ENCODE assay signal across 1 cellular context in genomic region chr22:20965104-20965887, GRCh38.
TF ChIP-seq lines count a peak whose summit lies in the region.

No MANE protein-coding gene starts in this region.

TF ChIP-seq in K562, 482 proteins besides CTCF, POLR2A, EP300 and RAD21 (continued from another document and continues in another):
- 0 out of 2 replicates have a peak, but pooled peaks have one; percentile 28 for TF ChIP-seq E2F3 (CRISPR knock-in tag; IDR thresholded peaks at IDR 0.05)
- TF ChIP-seq NFE2L1 (tag; IDR thresholded peaks at IDR 0.05; ENCODE audit: borderline replicate concordance, low read depth): no peak
- TF ChIP-seq CCAR2 (IDR thresholded peaks at IDR 0.05; ENCODE audit: low read depth, low read length): no peak
- TF ChIP-seq, protein P1, sequence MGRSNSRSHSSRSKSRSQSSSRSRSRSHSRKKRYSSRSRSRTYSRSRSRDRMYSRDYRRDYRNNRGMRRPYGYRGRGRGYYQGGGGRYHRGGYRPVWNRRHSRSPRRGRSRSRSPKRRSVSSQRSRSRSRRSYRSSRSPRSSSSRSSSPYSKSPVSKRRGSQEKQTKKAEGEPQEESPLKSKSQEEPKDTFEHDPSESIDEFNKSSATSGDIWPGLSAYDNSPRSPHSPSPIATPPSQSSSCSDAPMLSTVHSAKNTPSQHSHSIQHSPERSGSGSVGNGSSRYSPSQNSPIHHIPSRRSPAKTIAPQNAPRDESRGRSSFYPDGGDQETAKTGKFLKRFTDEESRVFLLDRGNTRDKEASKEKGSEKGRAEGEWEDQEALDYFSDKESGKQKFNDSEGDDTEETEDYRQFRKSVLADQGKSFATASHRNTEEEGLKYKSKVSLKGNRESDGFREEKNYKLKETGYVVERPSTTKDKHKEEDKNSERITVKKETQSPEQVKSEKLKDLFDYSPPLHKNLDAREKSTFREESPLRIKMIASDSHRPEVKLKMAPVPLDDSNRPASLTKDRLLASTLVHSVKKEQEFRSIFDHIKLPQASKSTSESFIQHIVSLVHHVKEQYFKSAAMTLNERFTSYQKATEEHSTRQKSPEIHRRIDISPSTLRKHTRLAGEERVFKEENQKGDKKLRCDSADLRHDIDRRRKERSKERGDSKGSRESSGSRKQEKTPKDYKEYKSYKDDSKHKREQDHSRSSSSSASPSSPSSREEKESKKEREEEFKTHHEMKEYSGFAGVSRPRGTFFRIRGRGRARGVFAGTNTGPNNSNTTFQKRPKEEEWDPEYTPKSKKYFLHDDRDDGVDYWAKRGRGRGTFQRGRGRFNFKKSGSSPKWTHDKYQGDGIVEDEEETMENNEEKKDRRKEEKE (IDR thresholded peaks at IDR 0.05; ENCODE audit: borderline replicate concordance in 1 of 2, control insufficient read depth in 1 of 2, low read depth in 2 of 2, low read length in 1 of 2): no peak
- TF ChIP-seq, protein P2, sequence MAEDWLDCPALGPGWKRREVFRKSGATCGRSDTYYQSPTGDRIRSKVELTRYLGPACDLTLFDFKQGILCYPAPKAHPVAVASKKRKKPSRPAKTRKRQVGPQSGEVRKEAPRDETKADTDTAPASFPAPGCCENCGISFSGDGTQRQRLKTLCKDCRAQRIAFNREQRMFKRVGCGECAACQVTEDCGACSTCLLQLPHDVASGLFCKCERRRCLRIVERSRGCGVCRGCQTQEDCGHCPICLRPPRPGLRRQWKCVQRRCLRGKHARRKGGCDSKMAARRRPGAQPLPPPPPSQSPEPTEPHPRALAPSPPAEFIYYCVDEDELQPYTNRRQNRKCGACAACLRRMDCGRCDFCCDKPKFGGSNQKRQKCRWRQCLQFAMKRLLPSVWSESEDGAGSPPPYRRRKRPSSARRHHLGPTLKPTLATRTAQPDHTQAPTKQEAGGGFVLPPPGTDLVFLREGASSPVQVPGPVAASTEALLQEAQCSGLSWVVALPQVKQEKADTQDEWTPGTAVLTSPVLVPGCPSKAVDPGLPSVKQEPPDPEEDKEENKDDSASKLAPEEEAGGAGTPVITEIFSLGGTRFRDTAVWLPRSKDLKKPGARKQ (CRISPR knock-in tag; IDR thresholded peaks at IDR 0.05): no peak
- TF ChIP-seq KAT7 (CRISPR knock-in tag; IDR thresholded peaks at IDR 0.05; ENCODE audit: borderline replicate concordance): no peak
- TF ChIP-seq SMARCA4 (IDR thresholded peaks at IDR 0.05): no peak
- no peak for TF ChIP-seq SLC30A9 (CRISPR knock-in tag; IDR thresholded peaks at IDR 0.05)
- no peak for TF ChIP-seq BDP1 (IDR thresholded peaks at IDR 0.05; ENCODE audit: insufficient read depth, insufficient read length)
- TF ChIP-seq RBBP5 (IDR thresholded peaks at IDR 0.05; ENCODE audit: borderline replicate concordance, insufficient read depth, low read length, poor library complexity, severe bottlenecking): no peak
- TF ChIP-seq ZNF408 (CRISPR knock-in tag; IDR thresholded peaks at IDR 0.05; ENCODE audit: low read depth): no peak
- no peak for TF ChIP-seq SRSF7 (optimal IDR thresholded peaks at IDR 0.05; ENCODE audit: low read depth, low read length)
- TF ChIP-seq FOXJ2 (tag; IDR thresholded peaks at IDR 0.05): no peak
- no peak for TF ChIP-seq TEAD4 (IDR thresholded peaks at IDR 0.05; ENCODE audit: low read length)
- TF ChIP-seq TEAD4 (CRISPR knock-in tag; IDR thresholded peaks at IDR 0.05; ENCODE audit: borderline replicate concordance): peak; percentile 65; the same call in 1 of the 2 replicates
- TF ChIP-seq GABPB1 (CRISPR knock-in tag; IDR thresholded peaks at IDR 0.05): no peak
- TF ChIP-seq XRCC4 (IDR thresholded peaks at IDR 0.05; ENCODE audit: extremely low read depth, insufficient read depth, insufficient read length): no peak
- TF ChIP-seq, protein P3, sequence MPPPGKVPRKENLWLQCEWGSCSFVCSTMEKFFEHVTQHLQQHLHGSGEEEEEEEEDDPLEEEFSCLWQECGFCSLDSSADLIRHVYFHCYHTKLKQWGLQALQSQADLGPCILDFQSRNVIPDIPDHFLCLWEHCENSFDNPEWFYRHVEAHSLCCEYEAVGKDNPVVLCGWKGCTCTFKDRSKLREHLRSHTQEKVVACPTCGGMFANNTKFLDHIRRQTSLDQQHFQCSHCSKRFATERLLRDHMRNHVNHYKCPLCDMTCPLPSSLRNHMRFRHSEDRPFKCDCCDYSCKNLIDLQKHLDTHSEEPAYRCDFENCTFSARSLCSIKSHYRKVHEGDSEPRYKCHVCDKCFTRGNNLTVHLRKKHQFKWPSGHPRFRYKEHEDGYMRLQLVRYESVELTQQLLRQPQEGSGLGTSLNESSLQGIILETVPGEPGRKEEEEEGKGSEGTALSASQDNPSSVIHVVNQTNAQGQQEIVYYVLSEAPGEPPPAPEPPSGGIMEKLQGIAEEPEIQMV (tag; conservative IDR thresholded peaks at IDR 0.05; ENCODE audit: low read depth): no peak
- TF ChIP-seq ZNF354B (CRISPR knock-in tag; IDR thresholded peaks at IDR 0.05): no peak
- no peak for TF ChIP-seq NCOA1 (IDR thresholded peaks at IDR 0.05; ENCODE audit: low read depth)
- TF ChIP-seq ZNF444 (CRISPR knock-in tag; IDR thresholded peaks at IDR 0.05): no peak
- TF ChIP-seq ETV5 (CRISPR knock-in tag; IDR thresholded peaks at IDR 0.05; ENCODE audit: low read depth): no peak
- no peak for TF ChIP-seq ARID2 (IDR thresholded peaks at IDR 0.05)
- TF ChIP-seq ATF4 (CRISPR knock-in tag; IDR thresholded peaks at IDR 0.05): no peak
- TF ChIP-seq CREB3L1 (IDR thresholded peaks at IDR 0.05; ENCODE audit: borderline replicate concordance, low read depth): no peak
- TF ChIP-seq ESRRB (CRISPR knock-in tag; IDR thresholded peaks at IDR 0.05; ENCODE audit: borderline replicate concordance): no peak
- TF ChIP-seq POLR3A (IDR thresholded peaks at IDR 0.05; ENCODE audit: borderline replicate concordance, extremely low read depth, insufficient read depth, insufficient read length): no peak
- no peak for TF ChIP-seq EWSR1 (IDR thresholded peaks at IDR 0.05; ENCODE audit: borderline replicate concordance, low read depth, partially characterized antibody)
- TF ChIP-seq ZHX1 (conservative IDR thresholded peaks at IDR 0.05; ENCODE audit: low read length): no peak
- no peak for TF ChIP-seq SMAD1 (IDR thresholded peaks at IDR 0.05; ENCODE audit: low read depth, low read length, partially characterized antibody)
- no peak for TF ChIP-seq NR2C1 (IDR thresholded peaks at IDR 0.05)
- no peak for TF ChIP-seq NR2C1 (tag; IDR thresholded peaks at IDR 0.05)
- TF ChIP-seq GATAD2A (IDR thresholded peaks at IDR 0.05): no peak
- no peak for TF ChIP-seq SNIP1 (IDR thresholded peaks at IDR 0.05; ENCODE audit: low read depth)
- TF ChIP-seq RAD51 (IDR thresholded peaks at IDR 0.05; ENCODE audit: borderline replicate concordance, low read depth): no peak
- no peak for TF ChIP-seq ZNF175 (CRISPR knock-in tag; IDR thresholded peaks at IDR 0.05; ENCODE audit: low read depth)
- TF ChIP-seq, protein P4, sequence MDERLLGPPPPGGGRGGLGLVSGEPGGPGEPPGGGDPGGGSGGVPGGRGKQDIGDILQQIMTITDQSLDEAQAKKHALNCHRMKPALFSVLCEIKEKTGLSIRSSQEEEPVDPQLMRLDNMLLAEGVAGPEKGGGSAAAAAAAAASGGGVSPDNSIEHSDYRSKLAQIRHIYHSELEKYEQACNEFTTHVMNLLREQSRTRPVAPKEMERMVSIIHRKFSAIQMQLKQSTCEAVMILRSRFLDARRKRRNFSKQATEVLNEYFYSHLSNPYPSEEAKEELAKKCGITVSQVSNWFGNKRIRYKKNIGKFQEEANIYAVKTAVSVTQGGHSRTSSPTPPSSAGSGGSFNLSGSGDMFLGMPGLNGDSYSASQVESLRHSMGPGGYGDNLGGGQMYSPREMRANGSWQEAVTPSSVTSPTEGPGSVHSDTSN (CRISPR knock-in tag; IDR thresholded peaks at IDR 0.05; ENCODE audit: low read depth): no peak
- TF ChIP-seq, protein P4 (tag; conservative IDR thresholded peaks at IDR 0.05; ENCODE audit: low read depth): no peak
- peak; percentile 47; the same call in 1 of the 2 replicates for TF ChIP-seq CEBPG (CRISPR knock-in tag; IDR thresholded peaks at IDR 0.05)
- no peak for TF ChIP-seq CEBPG (tag; conservative IDR thresholded peaks at IDR 0.05 in 1 of 2, IDR thresholded peaks at IDR 0.05 in 1 of 2)
- TF ChIP-seq LEF1 (IDR thresholded peaks at IDR 0.05): no peak
- no peak for TF ChIP-seq HNRNPUL1 (IDR thresholded peaks at IDR 0.05; ENCODE audit: low read length)
- TF ChIP-seq, protein P5, sequence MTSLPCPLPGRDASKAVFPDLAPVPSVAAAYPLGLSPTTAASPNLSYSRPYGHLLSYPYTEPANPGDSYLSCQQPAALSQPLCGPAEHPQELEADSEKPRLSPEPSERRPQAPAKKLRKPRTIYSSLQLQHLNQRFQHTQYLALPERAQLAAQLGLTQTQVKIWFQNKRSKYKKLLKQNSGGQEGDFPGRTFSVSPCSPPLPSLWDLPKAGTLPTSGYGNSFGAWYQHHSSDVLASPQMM (CRISPR knock-in tag; IDR thresholded peaks at IDR 0.05): no peak
- TF ChIP-seq RBFOX2 (IDR thresholded peaks at IDR 0.05; ENCODE audit: low read depth, low read length): no peak
- no peak for TF ChIP-seq PCBP2 (IDR thresholded peaks at IDR 0.05; ENCODE audit: low read depth, low read length, poor library complexity, severe bottlenecking)
- TF ChIP-seq NR2C2 (CRISPR knock-in tag; IDR thresholded peaks at IDR 0.05): no peak
- no peak for TF ChIP-seq NR2C2 (tag; IDR thresholded peaks at IDR 0.05)
- no peak for TF ChIP-seq ARID3A (IDR thresholded peaks at IDR 0.05; ENCODE audit: borderline replicate concordance, low read depth, low read length)
- TF ChIP-seq HNRNPK (IDR thresholded peaks at IDR 0.05; ENCODE audit: low read depth, low read length, poor library complexity, severe bottlenecking): no peak
- TF ChIP-seq LARP7 (IDR thresholded peaks at IDR 0.05): no peak
- no peak for TF ChIP-seq MECOM (CRISPR knock-in tag; IDR thresholded peaks at IDR 0.05)
- TF ChIP-seq PTRF (tag; IDR thresholded peaks at IDR 0.05): no peak
